Comparison of ENCODE assay signal across 8 cellular contexts in the genomic region with DNA sequence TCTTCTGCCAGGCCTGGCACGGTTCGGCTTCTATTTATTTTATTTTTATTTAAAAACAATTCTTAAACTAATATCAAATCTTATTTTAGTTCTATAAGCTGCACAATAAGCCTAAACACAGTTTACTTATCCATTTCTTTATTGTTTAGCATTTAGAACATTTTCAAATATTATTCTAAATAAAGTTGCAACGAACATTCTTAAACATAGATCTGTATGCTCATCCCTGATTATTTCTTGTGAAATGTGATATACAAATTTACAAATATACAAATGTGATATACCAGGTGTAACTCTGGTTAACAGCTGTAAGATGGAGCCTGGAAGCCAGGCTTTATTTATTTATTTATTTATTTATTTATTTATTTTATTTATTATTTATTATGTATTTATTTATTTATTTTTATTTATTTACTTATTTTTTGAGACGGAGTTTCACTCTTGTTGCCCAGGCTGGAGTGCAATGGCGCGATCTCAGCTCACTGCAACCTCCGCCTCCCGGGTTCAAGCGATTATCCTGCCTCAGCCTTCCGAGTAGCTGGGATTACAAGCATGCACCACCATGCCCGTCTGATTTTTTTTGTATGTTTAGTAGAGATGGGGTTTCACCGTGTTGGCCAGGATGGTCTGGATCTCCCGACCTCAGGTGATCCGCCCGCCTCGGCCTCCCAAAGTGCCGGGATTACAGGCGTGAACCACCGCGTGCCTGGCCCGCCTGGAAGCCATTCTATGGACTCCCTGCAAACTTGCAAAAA. TPM values are rescaled to one million over a fixed set of nuclear protein-coding genes. Genes with fewer than 3 reads are reported as not detected.
DNase-seq lines count a peak whose midpoint lies in the region; FAIRE-seq and TF ChIP-seq lines count a peak whose summit lies in the region.
"Not testable (repeated sequence)": the region's sequence is repeated elsewhere in the genome, so short reads cannot be mapped to it uniquely, and the experiment has no call there.

No MANE protein-coding gene starts in this region.

- H3K27me3 Mint-ChIP-seq in IgD-negative memory B cell; T-helper 2 cell treated with Interferon-gamma antibody and Interleukin-4, amounts not matched to agents 5 μg/mL and 100 μg/mL, for 36 hours (ENCODE audit: low read depth); astrocyte (ENCODE audit: low read depth, unreplicated experiment): not testable (repeated sequence)

- not testable (repeated sequence) for H4K20me1 ChIP-seq in astrocyte (ENCODE audit: insufficient read depth, low read length)

- peak overlapping the region; percentile 100 for H2AFZ ChIP-seq in astrocyte (ENCODE audit: low read depth, low read length)
- peak overlapping the region; percentile 88 for H2AFZ ChIP-seq in neuronal stem cell (ENCODE audit: low read length)

- H4K91ac ChIP-seq in neuronal stem cell (ENCODE audit: low read depth, low read length, poor library complexity), result not testable (repeated sequence)

- peaks cover 13% of the 10 kb centered on the region for H3K4me1 ChIP-seq in astrocyte (ENCODE audit: insufficient read depth, low read length)
- H3K4me1 ChIP-seq in neuronal stem cell (ENCODE audit: control insufficient read depth in 2 of 2, insufficient read depth in 1 of 2, low read depth in 1 of 2, low read length in 2 of 2), result not testable (repeated sequence)

- not testable (repeated sequence) for H3K14ac ChIP-seq in neuronal stem cell (ENCODE audit: low read length)

- peaks cover 8 to 18% (median 16%) of the 10 kb centered on the region in 3 donors for H3K4me1 Mint-ChIP-seq in IgD-negative memory B cell
- peaks cover 23% of the 10 kb centered on the region for H3K4me1 Mint-ChIP-seq in T-helper 2 cell treated with Interferon-gamma antibody and Interleukin-4, amounts not matched to agents 5 μg/mL and 100 μg/mL, for 36 hours (ENCODE audit: low read depth)
- not testable (repeated sequence) for H3K4me1 Mint-ChIP-seq in astrocyte (ENCODE audit: low read depth, unreplicated experiment)

- not testable (repeated sequence) for FAIRE-seq in astrocyte (lab: Jason Lieb, UNC)

- no CpG with 5 or more reads among the region's 21 CpGs for WGBS in neuronal stem cell (ENCODE audit: extremely low coverage in 2 of 2, insufficient read length in 2 of 2, insufficient replicate concordance in 1 of 2), 2 donors

- H2BK5ac ChIP-seq in neuronal stem cell (ENCODE audit: low read length), result not testable (repeated sequence)

- not testable (repeated sequence) for H2AK5ac ChIP-seq in neuronal stem cell (ENCODE audit: low read depth, low read length)

- not testable (repeated sequence) for H3K4ac ChIP-seq in neuronal stem cell (ENCODE audit: low read length)

- H3K4me3 ChIP-seq in astrocyte (ENCODE audit: insufficient read depth, low read depth, low read length) (peak overlapping the region; percentile 93), epithelial cell of esophagus (ENCODE audit: low read length) (peak overlapping the region; percentile 95), kidney epithelial cell (ENCODE audit: low read depth, low read length) (peak overlapping the region; percentile 96), neuronal stem cell (ENCODE audit: low read length in 2 of 2) (peak overlapping the region; percentile 57 to 83)

- H3K27ac Mint-ChIP-seq in IgD-negative memory B cell (peak overlapping the region; percentile 88 to 99 (median 94)), astrocyte (ENCODE audit: unreplicated experiment) (peak overlapping the region; percentile 89)
- peak overlapping the region; percentile 97 for H3K27ac Mint-ChIP-seq in T-helper 2 cell treated with Interferon-gamma antibody and Interleukin-4, amounts not matched to agents 5 μg/mL and 100 μg/mL, for 36 hours

- H3K18ac ChIP-seq in neuronal stem cell (ENCODE audit: low read length), result not testable (repeated sequence)

- H3K79me2 ChIP-seq in astrocyte (ENCODE audit: insufficient read depth, low read length), result peaks cover 25% of the 10 kb centered on the region

- H3K9me3 ChIP-seq in astrocyte (ENCODE audit: insufficient read depth, low read depth, low read length); neuronal stem cell (replicated peaks in 1 of 2; ENCODE audit: control insufficient read depth in 2 of 2, insufficient read depth in 1 of 2, low read depth in 1 of 2, low read length in 2 of 2): not testable (repeated sequence)

- not testable (repeated sequence) for H3K27me3 ChIP-seq in astrocyte (ENCODE audit: insufficient read depth, low read length); kidney epithelial cell (ENCODE audit: control insufficient read depth, insufficient read depth, low read length)
- peaks cover 0 to 14% (median 0%) of the 10 kb centered on the region in 3 experiments for H3K27me3 ChIP-seq in neuronal stem cell (ENCODE audit: control insufficient read depth in 3 of 3, insufficient read depth in 3 of 3, low read depth in 1 of 3, low read length in 3 of 3)

- H4K8ac ChIP-seq in neuronal stem cell (ENCODE audit: low read depth, low read length), result not testable (repeated sequence)

- H2BK12ac ChIP-seq in neuronal stem cell (ENCODE audit: low read length), result not testable (repeated sequence)

- H3K9me3 Mint-ChIP-seq in IgD-negative memory B cell; T-helper 2 cell treated with Interferon-gamma antibody and Interleukin-4, amounts not matched to agents 5 μg/mL and 100 μg/mL, for 36 hours; astrocyte (ENCODE audit: unreplicated experiment): not testable (repeated sequence)

- H3K79me1 ChIP-seq in neuronal stem cell (ENCODE audit: low read depth, low read length), result peaks cover 12% of the 10 kb centered on the region

- not testable (repeated sequence) for H3K36me3 Mint-ChIP-seq in IgD-negative memory B cell
- H3K36me3 Mint-ChIP-seq in T-helper 2 cell treated with Interferon-gamma antibody and Interleukin-4, amounts not matched to agents 5 μg/mL and 100 μg/mL, for 36 hours (ENCODE audit: low read depth), result peaks cover 36% of the 10 kb centered on the region
- H3K36me3 Mint-ChIP-seq in astrocyte (ENCODE audit: low read depth, unreplicated experiment), result peaks cover 17% of the 10 kb centered on the region

- peak overlapping the region; percentile 89 for H3K9ac ChIP-seq in astrocyte (ENCODE audit: low read length)
- not testable (repeated sequence) for H3K9ac ChIP-seq in neuronal stem cell (ENCODE audit: low read depth, low read length, poor library complexity)

- H3K4me3 Mint-ChIP-seq in IgD-negative memory B cell (peak overlapping the region; percentile 92 to 99 (median 98)), astrocyte (ENCODE audit: unreplicated experiment) (peak overlapping the region; percentile 99)
- peak overlapping the region; percentile 96 for H3K4me3 Mint-ChIP-seq in T-helper 2 cell treated with Interferon-gamma antibody and Interleukin-4, amounts not matched to agents 5 μg/mL and 100 μg/mL, for 36 hours

- TF ChIP-seq CTCF in C4-2B (conservative IDR thresholded peaks at IDR 0.05); astrocyte (IDR thresholded peaks at IDR 0.05; ENCODE audit: insufficient read depth, low read depth, low read length); epithelial cell of esophagus (IDR thresholded peaks at IDR 0.05; ENCODE audit: insufficient read depth, low read depth, low read length, missing control alignments); kidney epithelial cell (IDR thresholded peaks at IDR 0.05; ENCODE audit: insufficient read depth, low read length, poor library complexity, severe bottlenecking): not testable (repeated sequence)

- H3K4me2 ChIP-seq in astrocyte (ENCODE audit: low read length), result peak overlapping the region; percentile 99
- H3K4me2 ChIP-seq in neuronal stem cell (ENCODE audit: insufficient read depth, low read length, poor library complexity, severe bottlenecking), result not testable (repeated sequence)

- H2BK15ac ChIP-seq in neuronal stem cell (ENCODE audit: low read length), result not testable (repeated sequence)

- peak overlapping the region; percentile 76 for H3K27ac ChIP-seq in C4-2B
- peak overlapping the region; percentile 77 for H3K27ac ChIP-seq in astrocyte (ENCODE audit: low read depth, low read length)
- H3K27ac ChIP-seq in neuronal stem cell (replicated peaks; ENCODE audit: low read length), result not testable (repeated sequence)
- H3K27ac ChIP-seq in temporal lobe (ENCODE audit: low read depth, low read length), result peak overlapping the region; percentile 88

- H3K23ac ChIP-seq in neuronal stem cell (ENCODE audit: low read depth, low read length, poor library complexity), result not testable (repeated sequence)

- H2BK120ac ChIP-seq in neuronal stem cell (ENCODE audit: low read depth, low read length), result not testable (repeated sequence)

- not testable (repeated sequence) for DNase-seq in T-helper 2 cell treated with Interferon-gamma antibody and Interleukin-4, amounts not matched to agents 5 μg/mL and 100 μg/mL, for 36 hours (ENCODE audit: low spot score); astrocyte (ENCODE audit: low read depth); epithelial cell of esophagus (ENCODE audit: low read depth); kidney epithelial cell (ENCODE audit: low read depth); neuronal stem cell (ENCODE audit: low spot score)

- H3K36me3 ChIP-seq in astrocyte (ENCODE audit: insufficient read depth, low read length); kidney epithelial cell (ENCODE audit: control insufficient read depth, insufficient read depth, low read length): not testable (repeated sequence)
- H3K36me3 ChIP-seq in neuronal stem cell (replicated peaks in 1 of 2; ENCODE audit: control insufficient read depth in 2 of 2, insufficient read depth in 2 of 2, low read length in 2 of 2), result peaks cover 20 to 29% of the 10 kb centered on the region in 2 donors

RNA-seq across cellular contexts. Expression of a gene that starts 1.0 kb away (rescaled TPM):
- polyA plus RNA-seq in IgD-negative memory B cell, result 98.6 TPM
- total RNA-seq in astrocyte, result 46.3 and 50.6 TPM in 2 replicates
- total RNA-seq in kidney epithelial cell, result 41.3 and 45.8 TPM in 2 replicates
- polyA plus RNA-seq in neuronal stem cell (2013, experiment 1 of 2), result 34.6 TPM
- 34.6 TPM for polyA plus RNA-seq in neuronal stem cell (2013, experiment 2 of 2)
- 29.5 TPM for total RNA-seq in temporal lobe

RNA-seq across cellular contexts. Expression of a gene that starts 7.2 kb away (rescaled TPM):
- polyA plus RNA-seq in IgD-negative memory B cell, result 42.6 TPM
- total RNA-seq in astrocyte (62.8 and 74.4 TPM in 2 replicates), kidney epithelial cell (72.2 and 91.9 TPM in 2 replicates), temporal lobe (40.3 TPM)
- 33.7 TPM for polyA plus RNA-seq in neuronal stem cell (2013, experiment 1 of 2)
- 32.5 TPM for polyA plus RNA-seq in neuronal stem cell (2013, experiment 2 of 2)

RNA-seq across cellular contexts. Expression of a gene that starts 22.2 kb away (rescaled TPM):
- not detected for polyA plus RNA-seq in IgD-negative memory B cell
- total RNA-seq in astrocyte, result 0.46 and 0.68 TPM in 2 replicates
- total RNA-seq in kidney epithelial cell, result 0.29 and 1.3 TPM in 2 replicates
- 1.4 TPM for polyA plus RNA-seq in neuronal stem cell (2013, experiment 1 of 2)
- polyA plus RNA-seq in neuronal stem cell (2013, experiment 2 of 2), result 1.4 TPM
- 0.74 TPM for total RNA-seq in temporal lobe
